In genomic region chr12:30866256-30866655, GRCh38 we compare ENCODE assay signal across 3 cellular contexts.
"Had no signal": no experiment of that assay in that cellular context is flagged by ENCODE, and none has a peak within 500 bp of the region (broad histone marks: within the 10 kb centered on the region; RNA-seq: fewer than 3 reads in every experiment).

No MANE protein-coding gene starts in this region.

- DNase-seq: GDM1, GF-D8 had no signal

- H3K4me3 ChIP-seq: GM12878 had no signal

- ATAC-seq: GM12878 had no signal
